ENCODE assay signal across 9 cellular contexts in the genomic region with DNA sequence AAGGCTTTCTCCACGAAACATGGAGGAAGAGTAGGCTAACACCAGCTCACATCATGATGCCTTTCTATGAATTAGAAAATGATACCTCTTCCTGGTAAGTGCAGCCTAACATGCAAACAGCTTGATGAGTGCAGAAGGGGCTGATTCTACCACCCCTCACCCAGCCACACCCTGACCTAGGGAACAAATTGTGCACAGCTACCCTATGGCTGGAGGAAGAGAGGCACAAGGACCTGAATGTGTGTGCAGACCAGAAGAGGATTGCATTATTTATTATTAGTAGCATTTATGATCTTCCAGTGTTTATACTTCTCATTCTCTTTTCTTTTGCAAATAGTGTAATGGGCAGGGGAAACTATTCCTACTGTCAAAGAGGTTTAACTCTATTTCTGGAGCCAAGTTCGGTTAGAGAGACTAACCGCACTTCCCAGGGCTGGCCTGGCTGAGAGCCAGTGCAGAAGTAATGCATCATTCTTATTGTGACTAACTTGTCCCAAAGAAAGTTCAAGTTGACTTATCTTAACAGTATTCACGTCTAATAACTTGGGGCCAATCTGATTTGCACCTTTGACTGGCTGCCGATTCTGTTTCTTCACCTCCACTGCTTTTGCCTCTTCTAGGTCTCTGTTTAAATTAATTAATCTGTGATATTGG.
DNase-seq lines count a peak whose midpoint lies in the region; ATAC-seq, FAIRE-seq and TF ChIP-seq lines count a peak whose summit lies in the region.
"Had no signal": no experiment of that assay in that cellular context is flagged by ENCODE, and none has a peak within 500 bp of the region (broad histone marks: within the 10 kb centered on the region; RNA-seq: fewer than 3 reads in every experiment).

No MANE protein-coding gene starts in this region.

- H3K27ac Mint-ChIP-seq in activated naive CD4-positive, alpha-beta T cell treated with anti-CD3 and anti-CD28 coated beads, Interleukin-2, amount 50 U/mL, for 72 hours = no peak overlapping the region
- H3K27ac Mint-ChIP-seq in endothelial cell (ENCODE audit: unreplicated experiment) = no peak overlapping the region

- peaks cover 0 to 10% of the 10 kb centered on the region in 2 donors for H3K9me3 Mint-ChIP-seq in activated naive CD4-positive, alpha-beta T cell treated with anti-CD3 and anti-CD28 coated beads, Interleukin-2, amount 50 U/mL, for 72 hours
- H3K9me3 Mint-ChIP-seq in endothelial cell (ENCODE audit: unreplicated experiment) = no peaks in the 10 kb centered on the region

- H3K9me2 ChIP-seq in Karpas-422 (replicated peaks; ENCODE audit: insufficient read depth, low read length) = no peaks in the 10 kb centered on the region

- H3K27me3 ChIP-seq in mesenchymal stem cell (ENCODE audit: control insufficient read depth in 1 of 2, insufficient read depth in 1 of 2, low read length in 2 of 2) = peaks cover 10 to 30% of the 10 kb centered on the region in 2 experiments
- H3K27me3 ChIP-seq in Karpas-422 (ENCODE audit: low read length) = no peaks in the 10 kb centered on the region
- H3K27me3 ChIP-seq: cardiac muscle cell had no signal

- H3K36me3 ChIP-seq in mesenchymal stem cell (ENCODE audit: control insufficient read depth in 1 of 2, insufficient read depth in 2 of 2, low read depth in 1 of 2, low read length in 2 of 2) (no peaks in the 10 kb centered on the region), Karpas-422 (ENCODE audit: insufficient read depth, low read length) (no peaks in the 10 kb centered on the region)
- H3K36me3 ChIP-seq: cardiac muscle cell had no signal

- H2BK5ac ChIP-seq in mesenchymal stem cell (ENCODE audit: low read depth, low read length, poor library complexity, severe bottlenecking) = no peak overlapping the region

- no peak overlapping the region for H3K4ac ChIP-seq in mesenchymal stem cell (ENCODE audit: low read depth in 1 of 2, low read length in 2 of 2)

- no peaks in the 10 kb centered on the region for H3K79me2 ChIP-seq in Karpas-422 (ENCODE audit: low read length)

- H3K27ac ChIP-seq in mesenchymal stem cell (ENCODE audit: low read length, poor library complexity, severe bottlenecking) = no peak overlapping the region
- no peak overlapping the region for H3K27ac ChIP-seq in Karpas-422 (ENCODE audit: low read length)
- H3K27ac ChIP-seq: cardiac muscle cell had no signal

- no peaks in the 10 kb centered on the region for H3K79me1 ChIP-seq in mesenchymal stem cell (replicated peaks; ENCODE audit: low read length, poor library complexity, severe bottlenecking)

- peaks cover 9% of the 10 kb centered on the region for H3K4me1 Mint-ChIP-seq in endothelial cell (ENCODE audit: unreplicated experiment)

- DNase-seq in activated T-cell treated with anti-CD3 and anti-CD28 coated beads for 24 hours (ENCODE audit: low read depth) (peak; percentile 23), mesenchymal stem cell (peak; percentile 65), urothelium cell line (ENCODE audit: low spot score) (peak; percentile 55), endothelial cell (ENCODE audit: low spot score) (no peak), Karpas-422 (no peak)
- no peak for DNase-seq in activated T-cell treated with anti-CD3 and anti-CD28 coated beads, Interleukin-2, amount 50 U/mL, for 1 hour
- DNase-seq in activated naive CD4-positive, alpha-beta T cell treated with anti-CD3 and anti-CD28 coated beads, Interleukin-2, amount 50 U/mL, for 72 hours (ENCODE audit: low spot score in 2 of 2) = peak; percentile 22 to 61

- H4K91ac ChIP-seq in mesenchymal stem cell (ENCODE audit: low read length) = no peak overlapping the region

- H2BK12ac ChIP-seq in mesenchymal stem cell (ENCODE audit: low read length in 2 of 2) = no peak overlapping the region

- H3K27me3 Mint-ChIP-seq in endothelial cell (ENCODE audit: unreplicated experiment) = no peaks in the 10 kb centered on the region

- H4K20me1 ChIP-seq in Karpas-422 (ENCODE audit: insufficient read depth, low read depth, low read length) = no peaks in the 10 kb centered on the region

- no peak overlapping the region for H2AK5ac ChIP-seq in mesenchymal stem cell (ENCODE audit: low read length, severe bottlenecking)

- no peak overlapping the region for H3K4me2 ChIP-seq in mesenchymal stem cell (ENCODE audit: low read length, poor library complexity, severe bottlenecking)
- H3K4me2 ChIP-seq in Karpas-422 (ENCODE audit: low read depth, low read length, poor library complexity, severe bottlenecking) = no peak overlapping the region

- no peak overlapping the region for H4K8ac ChIP-seq in mesenchymal stem cell (ENCODE audit: low read length)

- H3K9ac ChIP-seq in mesenchymal stem cell (ENCODE audit: low read length) = no peak overlapping the region
- H3K9ac ChIP-seq in Karpas-422 (ENCODE audit: low read length) = no peak overlapping the region

- H3K36me3 Mint-ChIP-seq in activated naive CD4-positive, alpha-beta T cell treated with anti-CD3 and anti-CD28 coated beads, Interleukin-2, amount 50 U/mL, for 72 hours = peaks cover 0 to 6% of the 10 kb centered on the region in 2 donors
- H3K36me3 Mint-ChIP-seq in endothelial cell (ENCODE audit: low read depth, unreplicated experiment) = peaks cover 1% of the 10 kb centered on the region

- no peak overlapping the region for H3K4me3 ChIP-seq in mesenchymal stem cell (ENCODE audit: insufficient read depth in 1 of 2, low read depth in 1 of 2, low read length in 2 of 2)
- no peak overlapping the region for H3K4me3 ChIP-seq in Karpas-422 (ENCODE audit: low read length)
- H3K4me3 ChIP-seq: cardiac muscle cell had no signal

- H2AFZ ChIP-seq in mesenchymal stem cell (ENCODE audit: low read depth, low read length) (no peak overlapping the region), Karpas-422 (ENCODE audit: low read length) (no peak overlapping the region)

- H2BK15ac ChIP-seq in mesenchymal stem cell (ENCODE audit: low read depth, poor library complexity, severe bottlenecking) = no peak overlapping the region

- no peak overlapping the region for H3K23ac ChIP-seq in mesenchymal stem cell (ENCODE audit: low read length in 2 of 2)

- no peak overlapping the region for H3K14ac ChIP-seq in mesenchymal stem cell (ENCODE audit: low read length in 2 of 2)

- peak; percentile 67 to 85 for ATAC-seq in activated naive CD4-positive, alpha-beta T cell treated with anti-CD3 and anti-CD28 coated beads, Interleukin-2, amount 50 U/mL, for 72 hours
- ATAC-seq in HG03520 (IDR thresholded peaks at IDR 0.05; ENCODE audit: unreplicated experiment) = no peak

- peaks cover 7% of the 10 kb centered on the region for H3K9me3 ChIP-seq in mesenchymal stem cell (ENCODE audit: control insufficient read depth, low read length)
- no peaks in the 10 kb centered on the region for H3K9me3 ChIP-seq in Karpas-422 (ENCODE audit: low read length)

- no peak for TF ChIP-seq CTCF in endothelial cell (IDR thresholded peaks at IDR 0.05; ENCODE audit: unreplicated experiment)

- H3K4me1 ChIP-seq in mesenchymal stem cell (ENCODE audit: control insufficient read depth, insufficient read depth, low read depth, low read length) (no peaks in the 10 kb centered on the region), Karpas-422 (ENCODE audit: low read length) (no peaks in the 10 kb centered on the region)

- H3K18ac ChIP-seq in mesenchymal stem cell (ENCODE audit: low read depth in 1 of 2, low read length in 2 of 2) = no peak overlapping the region

- no peak overlapping the region for H2BK120ac ChIP-seq in mesenchymal stem cell (ENCODE audit: low read depth, low read length)

- WGBS in mesenchymal stem cell = 82% methylated on average over 4 of the region's 5 CpGs

- no peak overlapping the region for H3K4me3 Mint-ChIP-seq in endothelial cell (ENCODE audit: unreplicated experiment)

- no peak for FAIRE-seq in urothelium cell line (lab: Jason Lieb, UNC)

Comparison
In these comparisons a context has a peak if more than half of its experiments do, and no peak if none do; other contexts are left out.
1. DNase-seq: peak in activated T-cell treated with anti-CD3 and anti-CD28 coated beads for 24 hours (single experiment), activated naive CD4-positive, alpha-beta T cell treated with anti-CD3 and anti-CD28 coated beads, Interleukin-2, amount 50 U/mL, for 72 hours (2 of 2), mesenchymal stem cell (single experiment) and urothelium cell line (single experiment); none in activated T-cell treated with anti-CD3 and anti-CD28 coated beads, Interleukin-2, amount 50 U/mL, for 1 hour (single experiment), endothelial cell (single experiment) and Karpas-422 (single experiment).